Comparison of ENCODE assay signal across 26 cellular contexts in genomic region chr5:134614461-134615085, GRCh38. TPM values are rescaled to one million over a fixed set of nuclear protein-coding genes. Genes with fewer than 3 reads are reported as not detected.
DNase-seq lines count a peak whose midpoint lies in the region; ATAC-seq, FAIRE-seq and TF ChIP-seq lines count a peak whose summit lies in the region.
"Had no signal": no experiment of that assay in that cellular context is flagged by ENCODE, and none has a peak within 500 bp of the region (broad histone marks: within the 10 kb centered on the region; RNA-seq: fewer than 3 reads in every experiment).

No MANE protein-coding gene starts in this region.

- DNase-seq in activated naive CD4-positive, alpha-beta T cell treated with anti-CD3 and anti-CD28 coated beads, Interleukin-2, amount 50 U/mL, for 16 hours: no peak
- DNase-seq in IMR-90: peak; percentile 24
- DNase-seq in H1 (ENCODE audit: low read depth in 1 of 2, low spot score in 2 of 2): no peak
- DNase-seq in stimulated activated effector memory CD8-positive, alpha-beta T cell treated with anti-CD3 and anti-CD28 coated beads, Interleukin-12 subunit alpha, Interleukin-12 subunit beta, amount 100 ng/mL, for 72 hours (ENCODE audit: low spot score in 2 of 2): no peak
- DNase-seq in SIG-M5 (lab: John Stamatoyannopoulos, UW): no peak
- DNase-seq in mucosa of descending colon: no peak
- DNase-seq: amniotic stem cell; CD4-positive, alpha-beta T cell; central memory CD4-positive, alpha-beta T cell; Kasumi-1; left ventricle myocardium inferior; NCI-H1092; NCI-H1930; NCI-H226; NCI-H82; PC-3; SHP77; stimulated activated CD4-positive, alpha-beta T cell treated with anti-CD3 and anti-CD28 coated beads, Interleukin-4, amount 100 ng/mL, for 1 hour; stimulated activated naive CD8-positive, alpha-beta T cell treated with anti-CD3 and anti-CD28 coated beads, Interleukin-15, amount 100 ng/mL, for 72 hours had no signal

- WGBS in IMR-90 (ENCODE audit: extremely low coverage in 2 of 2, insufficient read length in 1 of 2), 2 experiments: no CpG with 5 or more reads among the region's 5 CpGs
- WGBS in H1 (ENCODE audit: extremely low coverage in 1 of 2, insufficient coverage in 1 of 2, insufficient read length in 1 of 2, insufficient replicate concordance in 2 of 2, low coverage in 1 of 2, low lambda C conversion rate in 2 of 2, missing lambda C conversion rate in 1 of 2), 2 experiments: 93% methylated on average over 5 of the region's 5 CpGs; no CpG with 5 or more reads in 1 of the 2 experiments

- H2BK5ac ChIP-seq in IMR-90 (ENCODE audit: low read depth, low read length, poor library complexity, severe bottlenecking) (peak overlapping the region; percentile 62), H1 (ENCODE audit: low read depth, low read length) (no peak overlapping the region)

- H3K36me3 Mint-ChIP-seq in activated naive CD4-positive, alpha-beta T cell treated with anti-CD3 and anti-CD28 coated beads, Interleukin-2, amount 50 U/mL, for 24 hours: peaks cover 20% of the 10 kb centered on the region
- H3K36me3 Mint-ChIP-seq in stimulated activated effector memory CD8-positive, alpha-beta T cell treated with anti-CD3 and anti-CD28 coated beads, Interleukin-12 subunit alpha, Interleukin-12 subunit beta, amount 100 ng/mL, for 72 hours: peaks cover 100% of the 10 kb centered on the region

- peak overlapping the region; percentile 37; the same call in 1 of the 2 replicates for H3K27ac ChIP-seq in IMR-90 (ENCODE audit: insufficient read depth, low read length)
- H3K27ac ChIP-seq in H1 (ENCODE audit: low read depth, low read length): 0 out of 2 replicates have a peak overlapping the region, but pooled peaks have one; percentile 27
- H3K27ac ChIP-seq: left ventricle myocardium inferior, neutrophil, tibial nerve, VCaP had no signal

- H3K4me3 ChIP-seq in IMR-90 (ENCODE audit: insufficient read depth, low read depth, low read length): no peak overlapping the region
- H3K4me3 ChIP-seq in H1 (ENCODE audit: extremely low read depth in 1 of 4, insufficient read depth in 2 of 4, low read depth in 3 of 4, low read length in 4 of 4): no peak overlapping the region
- H3K4me3 ChIP-seq in mucosa of descending colon: no peak overlapping the region
- H3K4me3 ChIP-seq: HAP-1, left ventricle myocardium inferior, tibial nerve had no signal

- in situ Hi-C loops in IMR-90 (cut with MboI; ENCODE audit: low sequenced_read_pairs): no loop called here

- H3K27ac Mint-ChIP-seq in activated naive CD4-positive, alpha-beta T cell treated with anti-CD3 and anti-CD28 coated beads, Interleukin-2, amount 50 U/mL, for 24 hours: peak overlapping the region; percentile 65
- H3K27ac Mint-ChIP-seq in stimulated activated effector memory CD8-positive, alpha-beta T cell treated with anti-CD3 and anti-CD28 coated beads, Interleukin-12 subunit alpha, Interleukin-12 subunit beta, amount 100 ng/mL, for 72 hours: peak overlapping the region; percentile 2
- H3K27ac Mint-ChIP-seq: CD4-positive, alpha-beta T cell had no signal

- no peak overlapping the region for H2AK9ac ChIP-seq in IMR-90 (replicated peaks; ENCODE audit: low read depth, low read length, poor library complexity)

- dilution Hi-C loops in IMR-90 (cut with HindIII; ENCODE audit: low sequenced_read_pairs, unreplicated experiment): no loop called here

- POLR2A ChIA-PET in IMR-90 (lab: Charles Lee; ENCODE audit: unreplicated experiment) (no interaction called here), H1 (lab: Charles Lee; ENCODE audit: partially characterized antibody) (no interaction called here)

- no peaks in the 10 kb centered on the region for H3K9me3 Mint-ChIP-seq in activated naive CD4-positive, alpha-beta T cell treated with anti-CD3 and anti-CD28 coated beads, Interleukin-2, amount 50 U/mL, for 24 hours
- H3K9me3 Mint-ChIP-seq in stimulated activated effector memory CD8-positive, alpha-beta T cell treated with anti-CD3 and anti-CD28 coated beads, Interleukin-12 subunit alpha, Interleukin-12 subunit beta, amount 100 ng/mL, for 72 hours: no peaks in the 10 kb centered on the region
- H3K9me3 Mint-ChIP-seq: CD4-positive, alpha-beta T cell; stimulated activated naive CD8-positive, alpha-beta T cell treated with anti-CD3 and anti-CD28 coated beads, Interleukin-15, amount 100 ng/mL, for 72 hours had no signal

- H3K4me1 ChIP-seq in IMR-90 (ENCODE audit: control insufficient read depth, insufficient read depth, low read length): peaks cover 2% of the 10 kb centered on the region; the same call in 1 of the 2 replicates
- H3K4me1 ChIP-seq in H1 (replicated peaks in 1 of 4; ENCODE audit: control insufficient read depth in 3 of 4, insufficient read depth in 4 of 4, low read length in 3 of 4): no peaks in the 10 kb centered on the region
- peaks cover 3% of the 10 kb centered on the region for H3K4me1 ChIP-seq in mucosa of descending colon (ENCODE audit: low read depth)

- peak overlapping the region; percentile 15; the same call in 1 of the 2 replicates for H3K4me2 ChIP-seq in IMR-90 (ENCODE audit: low read depth, low read length)
- H3K4me2 ChIP-seq in H1 (ENCODE audit: insufficient read depth in 1 of 2, low read depth in 2 of 2, low read length in 2 of 2): no peak overlapping the region; a peak in 1 of 4 replicates

- no peak overlapping the region for H4K8ac ChIP-seq in IMR-90 (ENCODE audit: low read depth in 2 of 2, low read length in 2 of 2)
- no peak overlapping the region for H4K8ac ChIP-seq in H1 (ENCODE audit: extremely low read depth, insufficient read depth, low read length)

- TF ChIP-seq POLR2A in IMR-90 (IDR thresholded peaks at IDR 0.05; ENCODE audit: low read depth, low read length) (no peak), H1 (IDR thresholded peaks at IDR 0.05; ENCODE audit: control extremely low read depth in 1 of 2, low read depth in 2 of 2, low read length in 2 of 2) (no peak)

- CTCF ChIA-PET in IMR-90 (lab: Yijun Ruan, JAX) (interaction anchor here (0.7 kb wide), 1 partner anchor 206 kb away, joined by 3 read pairs; no protein-coding TSS in a partner anchor), H1 (lab: Charles Lee; ENCODE audit: partially characterized antibody) (interaction anchor here (0.6 to 2.0 kb wide), 2 partner anchors 27 to 81 kb away, joined by 3 to 9 read pairs; no protein-coding TSS in a partner anchor)

- H3K36me3 ChIP-seq in IMR-90 (ENCODE audit: control insufficient read depth, insufficient read depth, low read length) (peaks cover 24% of the 10 kb centered on the region), H1 (ENCODE audit: control insufficient read depth in 2 of 4, insufficient read depth in 4 of 4, low read length in 3 of 4) (peaks cover 0 to 17% (median 2%) of the 10 kb centered on the region in 4 experiments; a peak in 2 of 8 replicates), mucosa of descending colon (ENCODE audit: low read depth) (peaks cover 13% of the 10 kb centered on the region)

- H3K4ac ChIP-seq in IMR-90 (ENCODE audit: low read depth, low read length): no peak overlapping the region
- no peak overlapping the region for H3K4ac ChIP-seq in H1 (replicated peaks; ENCODE audit: insufficient read length, low read depth, low read length)

- no peaks in the 10 kb centered on the region for H3K79me2 ChIP-seq in H1 (ENCODE audit: control insufficient read depth in 1 of 2, insufficient read depth in 2 of 2, low read length in 2 of 2)

- no peaks in the 10 kb centered on the region for H4K20me1 ChIP-seq in IMR-90 (ENCODE audit: insufficient read depth, low read length)
- H4K20me1 ChIP-seq in H1 (replicated peaks in 1 of 2; ENCODE audit: control insufficient read depth in 1 of 2, insufficient read depth in 2 of 2, low read length in 2 of 2): no peaks in the 10 kb centered on the region

- no peak overlapping the region for H2BK12ac ChIP-seq in H1 (ENCODE audit: low read depth, low read length)

- H2AK5ac ChIP-seq in IMR-90 (ENCODE audit: low read depth, low read length): no peak overlapping the region
- H2AK5ac ChIP-seq in H1 (ENCODE audit: low read depth, low read length): no peak overlapping the region

- H3K56ac ChIP-seq in IMR-90 (ENCODE audit: extremely low read depth, insufficient read depth, low read length) (no peak overlapping the region), H1 (replicated peaks; ENCODE audit: insufficient read length, low read depth, low read length) (no peak overlapping the region)

- no peak overlapping the region for H3K14ac ChIP-seq in IMR-90 (replicated peaks; ENCODE audit: low read depth, low read length)
- H3K14ac ChIP-seq in H1 (ENCODE audit: insufficient read length): no peak overlapping the region

- no peak overlapping the region; the same call in 1 of the 2 replicates for H3K18ac ChIP-seq in IMR-90 (ENCODE audit: low read depth, low read length)
- H3K18ac ChIP-seq in H1 (ENCODE audit: extremely low read depth, low read length): no peak overlapping the region

- H3K79me1 ChIP-seq in IMR-90 (ENCODE audit: low read depth in 1 of 2, low read length in 2 of 2) (peaks cover 0 to 2% of the 10 kb centered on the region in 2 experiments; a peak in 1 of 4 replicates), H1 (ENCODE audit: low read depth, low read length) (no peaks in the 10 kb centered on the region)

- TF ChIP-seq EP300 in H1 (IDR thresholded peaks at IDR 0.05; ENCODE audit: borderline replicate concordance in 1 of 2, low read depth in 2 of 2, low read length in 2 of 2): no peak

- H2BK20ac ChIP-seq in IMR-90 (ENCODE audit: low read depth, low read length) (no peak overlapping the region), H1 (ENCODE audit: low read length) (no peak overlapping the region)

- TF ChIP-seq RAD21 in IMR-90 (IDR thresholded peaks at IDR 0.05; ENCODE audit: low read length) (no peak), H1 (IDR thresholded peaks at IDR 0.05 in 1 of 2, conservative IDR thresholded peaks at IDR 0.05 in 1 of 2; ENCODE audit: low read depth in 2 of 2, low read length in 2 of 2) (no peak)

- no peak overlapping the region for H3K4me3 Mint-ChIP-seq in activated naive CD4-positive, alpha-beta T cell treated with anti-CD3 and anti-CD28 coated beads, Interleukin-2, amount 50 U/mL, for 24 hours
- no peak overlapping the region for H3K4me3 Mint-ChIP-seq in stimulated activated effector memory CD8-positive, alpha-beta T cell treated with anti-CD3 and anti-CD28 coated beads, Interleukin-12 subunit alpha, Interleukin-12 subunit beta, amount 100 ng/mL, for 72 hours
- H3K4me3 Mint-ChIP-seq: CD4-positive, alpha-beta T cell; stimulated activated naive CD8-positive, alpha-beta T cell treated with anti-CD3 and anti-CD28 coated beads, Interleukin-15, amount 100 ng/mL, for 72 hours had no signal

- H3K27me3 ChIP-seq in IMR-90 (ENCODE audit: control insufficient read depth, insufficient read depth, low read length) (no peaks in the 10 kb centered on the region), H1 (replicated peaks in 1 of 4; ENCODE audit: control insufficient read depth in 3 of 4, extremely low read depth in 1 of 4, insufficient read depth in 3 of 4, low read length in 3 of 4) (no peaks in the 10 kb centered on the region)
- H3K27me3 ChIP-seq: neutrophil, tibial nerve had no signal

- H3K23ac ChIP-seq in IMR-90 (ENCODE audit: low read depth, low read length) (no peak overlapping the region), H1 (ENCODE audit: insufficient read length) (no peak overlapping the region)

- H3K9ac ChIP-seq in IMR-90 (ENCODE audit: low read depth, low read length): no peak overlapping the region
- H3K9ac ChIP-seq in H1 (replicated peaks in 1 of 4; ENCODE audit: extremely low read depth in 1 of 4, low read depth in 3 of 4, low read length in 3 of 4): no peak overlapping the region

- no peak overlapping the region for H2BK15ac ChIP-seq in IMR-90 (ENCODE audit: low read depth, low read length)
- no peak overlapping the region for H2BK15ac ChIP-seq in H1 (ENCODE audit: low read length)

- TF ChIP-seq CTCF in IMR-90 (conservative IDR thresholded peaks at IDR 0.05; ENCODE audit: low read depth, low read length): no peak
- TF ChIP-seq CTCF in H1 (IDR thresholded peaks at IDR 0.05; ENCODE audit: control extremely low read depth in 1 of 3, insufficient read depth in 1 of 3, low read depth in 1 of 3, low read length in 3 of 3): no peak
- TF ChIP-seq CTCF in mucosa of descending colon (IDR thresholded peaks at IDR 0.05): no peak

- no peak overlapping the region for H4K91ac ChIP-seq in IMR-90 (ENCODE audit: insufficient read depth, low read depth, low read length)
- H4K91ac ChIP-seq in H1 (replicated peaks; ENCODE audit: insufficient read length, low read length): no peak overlapping the region

- FAIRE-seq in H1 (lab: Jason Lieb, UNC): no peak
- FAIRE-seq: GM12892 had no signal

- no peaks in the 10 kb centered on the region for H3K23me2 ChIP-seq in H1 (ENCODE audit: low read depth, low read length)

- H4K5ac ChIP-seq in IMR-90 (ENCODE audit: low read depth, low read length) (no peak overlapping the region), H1 (ENCODE audit: insufficient read length, low read depth, low read length) (no peak overlapping the region)

- H3K9me1 ChIP-seq in IMR-90 (ENCODE audit: insufficient read depth, low read length): no peaks in the 10 kb centered on the region

- H2BK120ac ChIP-seq in IMR-90 (ENCODE audit: low read depth, low read length) (no peak overlapping the region), H1 (replicated peaks; ENCODE audit: low read depth, low read length) (no peak overlapping the region)

- no peak overlapping the region for H2AFZ ChIP-seq in IMR-90 (replicated peaks; ENCODE audit: low read length, poor library complexity)
- no peak overlapping the region for H2AFZ ChIP-seq in H1 (ENCODE audit: low read length)

- intact Hi-C loops in IMR-90 (cut with micrococcal nuclease) (no loop called here), mucosa of descending colon (cut with DNase I, micrococcal nuclease) (no loop called here)

- ATAC-seq in IMR-90 (ENCODE audit: low read depth): peak; percentile 92
- ATAC-seq in stimulated activated effector memory CD8-positive, alpha-beta T cell treated with anti-CD3 and anti-CD28 coated beads, Interleukin-12 subunit alpha, Interleukin-12 subunit beta, amount 100 ng/mL, for 72 hours: no peak
- ATAC-seq in mucosa of descending colon: no peak
- no peak for ATAC-seq in HG03175 (IDR thresholded peaks at IDR 0.05; ENCODE audit: unreplicated experiment)
- ATAC-seq: PC-3; stimulated activated naive CD8-positive, alpha-beta T cell treated with anti-CD3 and anti-CD28 coated beads, Interleukin-15, amount 100 ng/mL, for 72 hours had no signal

- no TSS peak for BruUV-seq in IMR-90 (replicated peaks; lab: Mats Ljungman, UMichigan)

- peaks cover 7% of the 10 kb centered on the region for H3K4me1 Mint-ChIP-seq in activated naive CD4-positive, alpha-beta T cell treated with anti-CD3 and anti-CD28 coated beads, Interleukin-2, amount 50 U/mL, for 24 hours
- H3K4me1 Mint-ChIP-seq in stimulated activated effector memory CD8-positive, alpha-beta T cell treated with anti-CD3 and anti-CD28 coated beads, Interleukin-12 subunit alpha, Interleukin-12 subunit beta, amount 100 ng/mL, for 72 hours: peaks cover 16% of the 10 kb centered on the region

- H3K27me3 Mint-ChIP-seq in activated naive CD4-positive, alpha-beta T cell treated with anti-CD3 and anti-CD28 coated beads, Interleukin-2, amount 50 U/mL, for 24 hours: no peaks in the 10 kb centered on the region
- H3K27me3 Mint-ChIP-seq: CD4-positive, alpha-beta T cell; stimulated activated naive CD8-positive, alpha-beta T cell treated with anti-CD3 and anti-CD28 coated beads, Interleukin-15, amount 100 ng/mL, for 72 hours had no signal

- H3K9me3 ChIP-seq in IMR-90 (ENCODE audit: control insufficient read depth, insufficient read depth, low read length) (no peaks in the 10 kb centered on the region), H1 (ENCODE audit: insufficient read depth in 2 of 2, low read depth in 1 of 2, low read length in 1 of 2) (no peaks in the 10 kb centered on the region), mucosa of descending colon (no peaks in the 10 kb centered on the region)
- H3K9me3 ChIP-seq: HAP-1, left ventricle myocardium inferior, neutrophil, tibial nerve had no signal

RNA-seq across cellular contexts. Expression of gene SAR1B, which starts 18.1 kb away (rescaled TPM):
- total RNA-seq in IMR-90 (2012; rRNA removed) (66.0 and 164 TPM in 2 replicates), mucosa of descending colon (10 to 100 TPM; 78.2 to 95.0 (median 79.6) TPM)
- polyA plus RNA-seq in IMR-90 (2012; rRNA removed) (40.2 and 44.6 TPM in 2 replicates), H1 (2011; rRNA removed) (7.1 and 9.1 TPM in 2 replicates)
- 4.3 and 7.1 TPM in 2 replicates for polyA plus RNA-seq in IMR-90 (2012; cell fraction: cytosol; rRNA removed)
- 4.4 and 10.6 TPM in 2 replicates for polyA plus RNA-seq in IMR-90 (2012; cell fraction: nucleus; rRNA removed; ENCODE audit: low replicate concordance)
- 36.3 and 37.5 TPM in 2 replicates for total RNA-seq in H1 (2021; fragmentation: NEBNext Ultra II Directional; extraction: Animal tissue kit (Norgen Biotek cat#: 25700))
- 17.6 TPM for polyA plus RNA-seq in H1 (2011; cell fraction: cytosol; rRNA removed)
- polyA plus RNA-seq in H1 (2011; cell fraction: nucleus; rRNA removed): 3.8 TPM
- 25.3 to 33.0 TPM (median 26.8 TPM) in 4 replicates for polyA plus RNA-seq in H1 (2012, experiment 1 of 2)
- polyA plus RNA-seq in H1 (2012, experiment 2 of 2): 11.2 TPM
- 17.0 TPM for polyA plus RNA-seq in H1 (2013, experiment 1 of 2)
- polyA plus RNA-seq in H1 (2013, experiment 2 of 2): 19.3 TPM
- polyA minus RNA-seq in H1 (2011; rRNA and poly(A)+ RNA removed): 20.4 and 39.0 TPM in 2 replicates
- 10.9 TPM for polyA minus RNA-seq in H1 (2011; cell fraction: cytosol; rRNA and poly(A)+ RNA removed)
- 16.4 TPM for polyA minus RNA-seq in H1 (2011; cell fraction: nucleus; rRNA and poly(A)+ RNA removed)

RNA-seq across cellular contexts. Expression of gene SEC24A, which starts 34.0 kb away (rescaled TPM):
- total RNA-seq in IMR-90 (2012; rRNA removed) (28.1 and 31.7 TPM in 2 replicates), mucosa of descending colon (10 to 100 TPM; 23.0 to 30.4 (median 23.9) TPM)
- polyA plus RNA-seq in IMR-90 (2012; rRNA removed) (23.9 and 25.4 TPM in 2 replicates), H1 (2011; rRNA removed) (14.7 and 18.8 TPM in 2 replicates)
- polyA plus RNA-seq in IMR-90 (2012; cell fraction: cytosol; rRNA removed): 7.1 and 9.5 TPM in 2 replicates
- polyA plus RNA-seq in IMR-90 (2012; cell fraction: nucleus; rRNA removed; ENCODE audit: low replicate concordance): 8.4 and 26.1 TPM in 2 replicates
- 31.0 and 33.7 TPM in 2 replicates for total RNA-seq in H1 (2021; fragmentation: NEBNext Ultra II Directional; extraction: Animal tissue kit (Norgen Biotek cat#: 25700))
- 14.9 TPM for polyA plus RNA-seq in H1 (2011; cell fraction: cytosol; rRNA removed)
- polyA plus RNA-seq in H1 (2011; cell fraction: nucleus; rRNA removed): 15.7 TPM
- polyA plus RNA-seq in H1 (2012, experiment 1 of 2): 10.8 to 15.6 TPM (median 13.3 TPM) in 4 replicates
- 1.5 TPM for polyA plus RNA-seq in H1 (2012, experiment 2 of 2)
- polyA plus RNA-seq in H1 (2013, experiment 1 of 2): 17.5 TPM
- polyA plus RNA-seq in H1 (2013, experiment 2 of 2): 17.6 TPM
- polyA minus RNA-seq in H1 (2011; rRNA and poly(A)+ RNA removed): 40.7 and 50.8 TPM in 2 replicates
- polyA minus RNA-seq in H1 (2011; cell fraction: cytosol; rRNA and poly(A)+ RNA removed): 17.9 TPM
- polyA minus RNA-seq in H1 (2011; cell fraction: nucleus; rRNA and poly(A)+ RNA removed): 27.6 TPM
